ENCODE assay signal across 8 cellular contexts in genomic region chr19:5977222-5977784, GRCh38. TPM values are rescaled to one million over a fixed set of nuclear protein-coding genes. Genes with fewer than 3 reads are reported as not detected.
DNase-seq lines count a peak whose midpoint lies in the region; ATAC-seq and TF ChIP-seq lines count a peak whose summit lies in the region.

No MANE protein-coding gene starts in this region.

- H3K36me3 ChIP-seq in PC-3 (ENCODE audit: low read depth, low read length) (peaks cover 20% of the 10 kb centered on the region; the same call in 1 of the 2 replicates), parathyroid adenoma (ENCODE audit: control insufficient read depth, insufficient read depth, low read length) (no peaks in the 10 kb centered on the region)

- intact Hi-C loops in PC-3 (cut with micrococcal nuclease): loop anchor here (5.0 kb wide), 1 partner anchor 770 kb away; no protein-coding TSS in a partner anchor

- DNase-seq in DMS 273 (lab: John Stamatoyannopoulos, UW; ENCODE audit: unreplicated experiment) (peak; percentile 61), DMS 273 treated with DMSO at 0.1 percent for 48 hours (lab: John Stamatoyannopoulos, UW) (no peak), PC-3 (no peak), epithelial cell of prostate (ENCODE audit: low read depth, low spot score) (no peak), GM20000 (ENCODE audit: low spot score) (no peak), iPS-NIHi11 (ENCODE audit: low spot score) (no peak), NCI-H526 (lab: John Stamatoyannopoulos, UW) (no peak)

- H3K9me3 ChIP-seq in PC-3 (ENCODE audit: low read length) (no peaks in the 10 kb centered on the region), parathyroid adenoma (ENCODE audit: control insufficient read depth, low read length) (no peaks in the 10 kb centered on the region)

- CTCF ChIA-PET in PC-3 (lab: Charles Lee): interaction anchor here (1.0 kb wide), 2 partner anchors 9 to 46 kb away, joined by 4 to 5 read pairs; no protein-coding TSS in a partner anchor

- H3K4me2 ChIP-seq in PC-3 (ENCODE audit: low read length) (peak overlapping the region; percentile 85), parathyroid adenoma (ENCODE audit: low read length) (peak overlapping the region; percentile 95)

- no TSS peak for BruUV-seq in PC-3 (replicated peaks; lab: Mats Ljungman, UMichigan)

- H2AFZ ChIP-seq in PC-3 (ENCODE audit: low read length) (peak overlapping the region; percentile 78), parathyroid adenoma (peak overlapping the region; percentile 61)

- POLR2A ChIA-PET in PC-3 (lab: Charles Lee; ENCODE audit: unreplicated experiment): interaction anchor here (0.6 kb wide), 1 partner anchor 355 kb away, joined by 4 read pairs; the partner anchor contains the start of genes SAFB and SAFB2

- no peaks in the 10 kb centered on the region for H3F3A ChIP-seq in PC-3 (ENCODE audit: low read length, unreplicated experiment)

- peaks cover 81% of the 10 kb centered on the region for H3K79me2 ChIP-seq in PC-3 (ENCODE audit: low read length)
- H3K79me2 ChIP-seq in parathyroid adenoma: peaks cover 52% of the 10 kb centered on the region

- peak overlapping the region; percentile 54 for H3K27ac ChIP-seq in PC-3 (ENCODE audit: low read length)
- peak overlapping the region; percentile 62 for H3K27ac ChIP-seq in epithelial cell of prostate
- H3K27ac ChIP-seq in parathyroid adenoma: peak overlapping the region; percentile 55

- peak overlapping the region; percentile 97 for H3K9ac ChIP-seq in PC-3 (ENCODE audit: low read length)
- peak overlapping the region; percentile 64 for H3K9ac ChIP-seq in parathyroid adenoma

- no peaks in the 10 kb centered on the region for H3K9me2 ChIP-seq in PC-3 (replicated peaks; ENCODE audit: low read length)

- H4K20me1 ChIP-seq in PC-3 (ENCODE audit: low read length): peaks cover 32% of the 10 kb centered on the region

- H3K27me3 ChIP-seq in PC-3 (ENCODE audit: low read length) (no peaks in the 10 kb centered on the region), parathyroid adenoma (ENCODE audit: control insufficient read depth, insufficient read depth, low read length) (no peaks in the 10 kb centered on the region)

- TF ChIP-seq CTCF in PC-3 (conservative IDR thresholded peaks at IDR 0.05; ENCODE audit: low read depth, low read length): no peak
- TF ChIP-seq CTCF in parathyroid adenoma (IDR thresholded peaks at IDR 0.05): no peak
- TF ChIP-seq CTCF in GM20000 (IDR thresholded peaks at IDR 0.05; ENCODE audit: extremely low read depth, missing control alignments): no peak

- H3K4me1 ChIP-seq in PC-3 (ENCODE audit: insufficient read depth, low read length): peaks cover 48% of the 10 kb centered on the region
- no peaks in the 10 kb centered on the region for H3K4me1 ChIP-seq in parathyroid adenoma

- peak overlapping the region; percentile 84 for H3K4me3 ChIP-seq in PC-3 (ENCODE audit: low read length)
- peak overlapping the region; percentile 96 for H3K4me3 ChIP-seq in parathyroid adenoma (ENCODE audit: low read depth, low read length)

- ATAC-seq in PC-3: peak; percentile 3

RNA-seq across cellular contexts. Expression of gene RANBP3, which starts 0.6 kb away (rescaled TPM):
- 114 and 153 TPM in 2 replicates for total RNA-seq in PC-3 (2014; rRNA removed)
